In genomic region chr5:146447734-146448380, GRCh38 we compare ENCODE assay signal across 1 cellular context.
TF ChIP-seq lines count a peak whose summit lies in the region.

No MANE protein-coding gene starts in this region.

TF ChIP-seq in K562, 482 proteins besides CTCF, POLR2A, EP300 and RAD21 (continued from another document):
- TF ChIP-seq ZMIZ1 (IDR thresholded peaks at IDR 0.05; ENCODE audit: low read depth in 2 of 2, low read length in 2 of 2) (0 out of 4 replicates have a peak, but pooled peaks of 1 of the 2 experiments have one; percentile 32), CEBPG (CRISPR knock-in tag; IDR thresholded peaks at IDR 0.05) (no peak), CEBPG (tag; conservative IDR thresholded peaks at IDR 0.05 in 1 of 2, IDR thresholded peaks at IDR 0.05 in 1 of 2) (no peak), JUND (IDR thresholded peaks at IDR 0.05; ENCODE audit: borderline replicate concordance, low read depth, low read length) (no peak), JUND (tag; IDR thresholded peaks at IDR 0.05; ENCODE audit: borderline replicate concordance, low read depth, low read length) (peak; percentile 23; the same call in 1 of the 3 replicates), BCOR (IDR thresholded peaks at IDR 0.05) (no peak), BRF2 (IDR thresholded peaks at IDR 0.05; ENCODE audit: borderline replicate concordance, insufficient read depth, insufficient read length) (no peak), ZBTB17 (CRISPR knock-in tag; IDR thresholded peaks at IDR 0.05) (peak; percentile 97), BMI1 (IDR thresholded peaks at IDR 0.05; ENCODE audit: low read length) (no peak), ZNF3 (CRISPR knock-in tag; IDR thresholded peaks at IDR 0.05) (no peak), EWSR1 (IDR thresholded peaks at IDR 0.05; ENCODE audit: borderline replicate concordance, low read depth, partially characterized antibody) (no peak), RFX5 (IDR thresholded peaks at IDR 0.05; ENCODE audit: low read depth, low read length) (no peak), PHF20 (IDR thresholded peaks at IDR 0.05; ENCODE audit: partially characterized antibody) (no peak), ETV6 (IDR thresholded peaks at IDR 0.05; ENCODE audit: borderline replicate concordance in 1 of 2, low read depth in 2 of 2, low read length in 1 of 2) (no peak), ETV6 (CRISPR knock-in tag; IDR thresholded peaks at IDR 0.05; ENCODE audit: borderline replicate concordance) (no peak), U2AF1 (optimal IDR thresholded peaks at IDR 0.05; ENCODE audit: low read depth, low read length) (no peak), DLX4 (CRISPR knock-in tag; IDR thresholded peaks at IDR 0.05) (no peak), ATF4 (CRISPR knock-in tag; IDR thresholded peaks at IDR 0.05) (no peak), POLR3G (IDR thresholded peaks at IDR 0.05; ENCODE audit: extremely low read depth, insufficient read length, insufficient replicate concordance) (no peak)
